Comparison of ENCODE assay signal across 21 cellular contexts in the genomic region with DNA sequence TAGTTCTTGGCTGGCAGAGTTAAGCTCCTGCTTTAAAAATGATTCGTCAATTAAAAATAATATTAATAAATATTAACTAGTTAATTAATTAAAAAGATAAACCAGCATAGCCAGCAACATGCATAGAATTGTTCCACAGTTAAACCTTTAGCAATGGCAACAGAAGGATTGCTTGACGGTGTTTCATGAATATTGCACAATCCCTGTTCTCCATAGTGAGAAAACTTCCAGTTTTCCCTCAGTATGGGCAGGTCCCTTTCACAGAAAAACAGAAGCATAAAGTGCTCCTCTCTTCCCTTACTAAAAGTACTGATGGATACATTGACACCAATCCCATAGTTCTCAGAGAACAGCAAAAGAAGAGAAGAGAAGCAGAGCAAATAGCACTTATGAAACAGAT.
"Had no signal": no experiment of that assay in that cellular context is flagged by ENCODE, and none has a peak within 500 bp of the region (broad histone marks: within the 10 kb centered on the region; RNA-seq: fewer than 3 reads in every experiment).

No MANE protein-coding gene starts in this region.

- H3K9me3 ChIP-seq: left ventricle myocardium inferior, spleen, testis, uterus had no signal

- DNase-seq: activated CD4-positive, alpha-beta T cell treated with anti-CD3 and anti-CD28 coated beads for 4 hours; activated CD4-positive, alpha-beta T cell treated with anti-CD3 and anti-CD28 coated beads, Interleukin-2, amount 50 U/mL, for 48 hours; activated CD4-positive, CD25-positive, alpha-beta regulatory T cell; activated CD8-positive, alpha-beta memory T cell treated with anti-CD3 and anti-CD28 coated beads, Interleukin-2, amount 50 U/mL, for 48 hours; activated naive CD4-positive, alpha-beta T cell; activated naive CD8-positive, alpha-beta T cell treated with anti-CD3 and anti-CD28 coated beads for 36 hours; activated T-cell treated with anti-CD3 and anti-CD28 coated beads, Interleukin-2, amount 50 U/mL, for 4 hours; amygdala; cerebellar nuclear complex; foreskin keratinocyte; hippocampal formation; left ventricle myocardium inferior; natural killer cell; retina; spleen; stimulated activated CD4-positive, alpha-beta T cell treated with anti-CD3 and anti-CD28 coated beads, Interleukin-4, amount 100 ng/mL, for 1 hour; stimulated activated naive CD4-positive, alpha-beta T cell; testis; uterus had no signal

- H3K4me1 ChIP-seq: foreskin keratinocyte, left ventricle myocardium inferior, spleen, testis, uterus had no signal

- ATAC-seq: activated T-cell treated with anti-CD3 and anti-CD28 coated beads, Interleukin-2, amount 50 U/mL, for 4 hours; foreskin keratinocyte; natural killer cell had no signal

- H3K27ac ChIP-seq: coronary artery, epithelial cell of prostate, foreskin keratinocyte, left ventricle myocardium inferior, spleen, testis, uterus had no signal

- H3K4me3 ChIP-seq: coronary artery, left ventricle myocardium inferior, spleen, testis, uterus had no signal

- H3K27me3 ChIP-seq: spleen, testis, uterus had no signal

- H3K36me3 ChIP-seq: left ventricle myocardium inferior, spleen, uterus had no signal
